8 cellular contexts compared by ENCODE assay signal in genomic region chr22:39283312-39284141, GRCh38. TPM values are rescaled to one million over a fixed set of nuclear protein-coding genes. Genes with fewer than 3 reads are reported as not detected.
DNase-seq lines count a peak whose midpoint lies in the region; ATAC-seq and TF ChIP-seq lines count a peak whose summit lies in the region.

No MANE protein-coding gene starts in this region.

- intact Hi-C loops in PC-3 (cut with micrococcal nuclease), result no loop called here
- intact Hi-C loops in tibial artery (cut with DNase I; ENCODE audit: low total_unique reads), result no loop called here

- H3F3A ChIP-seq in PC-3 (ENCODE audit: low read length, unreplicated experiment), result no peaks in the 10 kb centered on the region

- H2AFZ ChIP-seq in PC-3 (ENCODE audit: low read length) (no peak overlapping the region), mesenchymal stem cell (ENCODE audit: low read depth, low read length) (peak overlapping the region; percentile 66)

- H3K23ac ChIP-seq in mesenchymal stem cell (ENCODE audit: low read length in 2 of 2), result no peak overlapping the region

- H3K27ac ChIP-seq in PC-3 (ENCODE audit: low read length), result no peak overlapping the region
- peak overlapping the region; percentile 2 for H3K27ac ChIP-seq in mesenchymal stem cell (ENCODE audit: low read length, poor library complexity, severe bottlenecking)
- H3K27ac ChIP-seq in tibial artery, result peak overlapping the region in 1 of 2 donors; percentile 4

- peak overlapping the region; percentile 42 to 94 for H3K4ac ChIP-seq in mesenchymal stem cell (ENCODE audit: low read depth in 1 of 2, low read length in 2 of 2)

- no peaks in the 10 kb centered on the region for H3K9me3 ChIP-seq in PC-3 (ENCODE audit: low read length)
- H3K9me3 ChIP-seq in mesenchymal stem cell (ENCODE audit: control insufficient read depth, low read length), result peaks cover 11% of the 10 kb centered on the region
- peaks cover 0 to 11% (median 10%) of the 10 kb centered on the region in 3 donors for H3K9me3 ChIP-seq in tibial artery
- no peaks in the 10 kb centered on the region for H3K9me3 ChIP-seq in BE2C

- H3K9ac ChIP-seq in PC-3 (ENCODE audit: low read length) (no peak overlapping the region), mesenchymal stem cell (ENCODE audit: low read length) (no peak overlapping the region)

- no peak overlapping the region for H2BK5ac ChIP-seq in mesenchymal stem cell (ENCODE audit: low read depth, low read length, poor library complexity, severe bottlenecking)

- 32% methylated on average over 23 of the region's 27 CpGs for WGBS in mesenchymal stem cell

- H2BK12ac ChIP-seq in mesenchymal stem cell (ENCODE audit: low read length in 2 of 2), result peak overlapping the region; percentile 30 to 98

- peak overlapping the region; percentile 83 for H2BK15ac ChIP-seq in mesenchymal stem cell (ENCODE audit: low read depth, poor library complexity, severe bottlenecking)

- H3K79me1 ChIP-seq in mesenchymal stem cell (replicated peaks; ENCODE audit: low read length, poor library complexity, severe bottlenecking), result no peaks in the 10 kb centered on the region

- peak overlapping the region; percentile 85 for H4K8ac ChIP-seq in mesenchymal stem cell (ENCODE audit: low read length)

- H4K91ac ChIP-seq in mesenchymal stem cell (ENCODE audit: low read length), result peak overlapping the region; percentile 97

- H3K4me1 ChIP-seq in PC-3 (ENCODE audit: insufficient read depth, low read length) (peaks cover 17% of the 10 kb centered on the region), mesenchymal stem cell (ENCODE audit: control insufficient read depth, insufficient read depth, low read depth, low read length) (peaks cover 31% of the 10 kb centered on the region), tibial artery (peaks cover 0 to 19% (median 10%) of the 10 kb centered on the region in 4 donors), BE2C (no peaks in the 10 kb centered on the region)

- peak overlapping the region; percentile 82 to 96 for H3K18ac ChIP-seq in mesenchymal stem cell (ENCODE audit: low read depth in 1 of 2, low read length in 2 of 2)

- peak; percentile 64 for ATAC-seq in PC-3
- peak; percentile 89 for ATAC-seq in esophagus mucosa
- ATAC-seq in GM19328 (IDR thresholded peaks at IDR 0.05; ENCODE audit: unreplicated experiment), result no peak
- ATAC-seq in HG02885 (IDR thresholded peaks at IDR 0.05; ENCODE audit: poor library complexity, unreplicated experiment), result no peak
- no peak for ATAC-seq in HG02642 (IDR thresholded peaks at IDR 0.05; ENCODE audit: poor library complexity, unreplicated experiment)

- CTCF ChIA-PET in PC-3 (lab: Charles Lee), result interaction anchor here (0.6 kb wide), 2 partner anchors 37 to 782 kb away, joined by 3 read pairs; no protein-coding TSS in a partner anchor

- H3K4me2 ChIP-seq in PC-3 (ENCODE audit: low read length) (no peak overlapping the region), mesenchymal stem cell (ENCODE audit: low read length, poor library complexity, severe bottlenecking) (no peak overlapping the region)

- no peaks in the 10 kb centered on the region for H3K79me2 ChIP-seq in PC-3 (ENCODE audit: low read length)

- H3K9me2 ChIP-seq in PC-3 (replicated peaks; ENCODE audit: low read length), result no peaks in the 10 kb centered on the region

- DNase-seq in PC-3, result no peak
- DNase-seq in mesenchymal stem cell, result peak; percentile 93
- DNase-seq in tibial artery, result peak; percentile 70 to 85
- DNase-seq in BE2C, result no peak

- H3K4me3 ChIP-seq in PC-3 (ENCODE audit: low read length) (no peak overlapping the region), mesenchymal stem cell (ENCODE audit: insufficient read depth in 1 of 2, low read depth in 1 of 2, low read length in 2 of 2) (no peak overlapping the region), tibial artery (no peak overlapping the region), BE2C (ENCODE audit: low read depth, low read length) (no peak overlapping the region)

- peak overlapping the region; percentile 92 for H2BK120ac ChIP-seq in mesenchymal stem cell (ENCODE audit: low read depth, low read length)

- H3K36me3 ChIP-seq in PC-3 (ENCODE audit: low read depth, low read length) (no peaks in the 10 kb centered on the region), mesenchymal stem cell (ENCODE audit: control insufficient read depth in 1 of 2, insufficient read depth in 2 of 2, low read depth in 1 of 2, low read length in 2 of 2) (no peaks in the 10 kb centered on the region), tibial artery (no peaks in the 10 kb centered on the region), BE2C (no peaks in the 10 kb centered on the region)

- no peaks in the 10 kb centered on the region for H4K20me1 ChIP-seq in PC-3 (ENCODE audit: low read length)

- peak overlapping the region; percentile 50 for H2AK5ac ChIP-seq in mesenchymal stem cell (ENCODE audit: low read length, severe bottlenecking)

- POLR2A ChIA-PET in PC-3 (lab: Charles Lee; ENCODE audit: unreplicated experiment), result interaction anchor here (0.6 kb wide), 1 partner anchor 30 kb away, joined by 4 read pairs; no protein-coding TSS in a partner anchor

- BruUV-seq in PC-3 (replicated peaks; lab: Mats Ljungman, UMichigan), result no TSS peak

- H3K14ac ChIP-seq in mesenchymal stem cell (ENCODE audit: low read length in 2 of 2), result peak overlapping the region in 1 of 2 experiments; percentile 37

- no peaks in the 10 kb centered on the region for H3K27me3 ChIP-seq in PC-3 (ENCODE audit: low read length)
- H3K27me3 ChIP-seq in mesenchymal stem cell (ENCODE audit: control insufficient read depth in 1 of 2, insufficient read depth in 1 of 2, low read length in 2 of 2), result no peaks in the 10 kb centered on the region
- H3K27me3 ChIP-seq in tibial artery, result peaks cover 0 to 2% of the 10 kb centered on the region in 2 donors
- H3K27me3 ChIP-seq in BE2C, result no peaks in the 10 kb centered on the region

- TF ChIP-seq CTCF in PC-3 (conservative IDR thresholded peaks at IDR 0.05; ENCODE audit: low read depth, low read length), result no peak
- TF ChIP-seq CTCF in tibial artery (IDR thresholded peaks at IDR 0.05), result no peak
- no peak for TF ChIP-seq CTCF in BE2C (IDR thresholded peaks at IDR 0.05; ENCODE audit: low read depth, low read length)

RNA-seq across cellular contexts. Expression of gene RPL3, which starts 35.9 kb away (rescaled TPM):
- 1,363 and 1,371 TPM in 2 replicates for total RNA-seq in PC-3 (2014; rRNA removed)
- 1,774 TPM for total RNA-seq in esophagus mucosa
- 1,826 TPM for polyA plus RNA-seq in mesenchymal stem cell (2013, experiment 1 of 2)
- polyA plus RNA-seq in mesenchymal stem cell (2013, experiment 2 of 2), result 1,787 TPM
- 1,250 TPM for polyA plus RNA-seq in BE2C (2012; ENCODE audit: insufficient read depth, insufficient read length, low read depth)

RNA-seq across cellular contexts. Expression of gene PDGFB, which starts 38.7 kb away (rescaled TPM):
- 29.7 and 33.1 TPM in 2 replicates for total RNA-seq in PC-3 (2014; rRNA removed)
- total RNA-seq in esophagus mucosa, result 0.96 TPM
- 3.4 TPM for polyA plus RNA-seq in mesenchymal stem cell (2013, experiment 1 of 2)
- 3.6 TPM for polyA plus RNA-seq in mesenchymal stem cell (2013, experiment 2 of 2)
- not detected for polyA plus RNA-seq in BE2C (2012; ENCODE audit: insufficient read depth, insufficient read length, low read depth)

Comparison
In these comparisons a context has a peak if more than half of its experiments do, and no peak if none do; other contexts are left out.
1. ATAC-seq: peak in PC-3 (single experiment) and esophagus mucosa (single experiment); none in GM19328 (single experiment), HG02885 (single experiment) and HG02642 (single experiment).
2. DNase-seq: peak in mesenchymal stem cell (single experiment) and tibial artery (2 of 2); none in PC-3 (single experiment) and BE2C (single experiment).
3. RNA of gene PDGFB, which starts 38.7 kb away (total RNA-seq): 29.7 to 33.1 TPM in PC-3; 0.96 TPM in esophagus mucosa (single experiment); every median in the first group is over 10 times any median in the second.